17 cellular contexts compared by ENCODE assay signal in the genomic region with DNA sequence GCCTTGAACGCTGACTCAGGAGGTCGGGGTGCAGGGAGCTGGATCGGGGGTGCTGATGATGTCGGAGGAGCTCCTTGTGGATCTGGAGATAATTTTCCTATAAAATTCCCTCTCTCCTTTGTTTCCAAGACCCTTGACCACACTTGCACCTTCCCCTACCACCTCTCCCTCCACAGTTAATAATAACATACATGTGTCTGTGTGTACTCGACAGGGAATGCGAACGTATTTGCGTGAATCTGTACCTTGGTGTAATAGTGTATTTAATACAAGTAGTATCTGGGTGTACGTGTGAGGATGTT. TPM values are rescaled to one million over a fixed set of nuclear protein-coding genes. Genes with fewer than 3 reads are reported as not detected.
DNase-seq lines count a peak whose midpoint lies in the region; ATAC-seq and TF ChIP-seq lines count a peak whose summit lies in the region.
"Had no signal": no experiment of that assay in that cellular context is flagged by ENCODE, and none has a peak within 500 bp of the region (broad histone marks: within the 10 kb centered on the region; RNA-seq: fewer than 3 reads in every experiment).

No MANE protein-coding gene starts in this region.

- H3K36me3 ChIP-seq in BLaER1 treated with 17β-estradiol and CSF1 and Interleukin-3, amounts not matched to agents 10 nM and 100 nM, result no peaks in the 10 kb centered on the region
- no peaks in the 10 kb centered on the region for H3K36me3 ChIP-seq in mammary epithelial cell (ENCODE audit: insufficient read depth, low read length)
- H3K36me3 ChIP-seq: SJSA1 had no signal

- no peaks in the 10 kb centered on the region for H3K9me3 ChIP-seq in BLaER1 treated with 17β-estradiol and CSF1 and Interleukin-3, amounts not matched to agents 10 nM and 100 nM (replicated peaks in 1 of 11)
- no peaks in the 10 kb centered on the region for H3K9me3 ChIP-seq in mammary epithelial cell (replicated peaks; ENCODE audit: insufficient read depth, low read length)
- H3K9me3 ChIP-seq: SJSA1 had no signal

- DNase-seq in effector memory CD8-positive, alpha-beta T cell, result no peak
- no peak for DNase-seq in stimulated activated effector memory CD8-positive, alpha-beta T cell treated with anti-CD3 and anti-CD28 coated beads, Interleukin-12 subunit alpha, Interleukin-12 subunit beta, amount 100 ng/mL, for 72 hours (ENCODE audit: low spot score in 2 of 2)
- DNase-seq in SKM-1 (lab: John Stamatoyannopoulos, UW; ENCODE audit: unreplicated experiment), result no peak
- DNase-seq in mammary epithelial cell, result no peak
- DNase-seq in NCI-H1930 (lab: John Stamatoyannopoulos, UW), result no peak
- DNase-seq: DMS79 treated with DMSO at 0.1 percent for 48 hours, NCI-H1417 treated with DMSO at 0.1 percent for 48 hours, NCI-H2029, NCI-H2171, NCI-H446, PC-3 had no signal

- H3K4me1 Mint-ChIP-seq in IgD-negative memory B cell, result peaks cover 4 to 10% (median 4%) of the 10 kb centered on the region in 3 donors
- peaks cover 24 to 26% of the 10 kb centered on the region in 2 donors for H3K4me1 Mint-ChIP-seq in effector memory CD8-positive, alpha-beta T cell (ENCODE audit: low read depth in 2 of 2)
- peaks cover 29% of the 10 kb centered on the region for H3K4me1 Mint-ChIP-seq in stimulated activated effector memory CD8-positive, alpha-beta T cell treated with anti-CD3 and anti-CD28 coated beads, Interleukin-12 subunit alpha, Interleukin-12 subunit beta, amount 100 ng/mL, for 72 hours

- peaks cover 51% of the 10 kb centered on the region for H3K27me3 Mint-ChIP-seq in IgD-negative memory B cell
- peaks cover 13 to 61% of the 10 kb centered on the region in 2 donors for H3K27me3 Mint-ChIP-seq in effector memory CD8-positive, alpha-beta T cell

- peak overlapping the region in 9 of 11 experiments; percentile 57 to 84 (median 74); a peak in 18 of 22 replicates for H3K4me2 ChIP-seq in BLaER1 treated with 17β-estradiol and CSF1 and Interleukin-3, amounts not matched to agents 10 nM and 100 nM
- H3K4me2 ChIP-seq in mammary epithelial cell (ENCODE audit: insufficient read depth, low read depth, low read length), result no peak overlapping the region

- no TSS peak for BruUV-seq in mammary epithelial cell (replicated peaks; lab: Mats Ljungman, UMichigan)

- in situ Hi-C loops in mammary epithelial cell (cut with MboI; ENCODE audit: low sequenced_read_pairs in 2 of 2), result loop anchor here in 1 of 2 donors (25.0 kb wide), 1 partner anchor 641 kb away; a partner anchor contains a TSS

- H3K9me3 Mint-ChIP-seq in IgD-negative memory B cell, result peaks cover 0 to 6% (median 2%) of the 10 kb centered on the region in 3 donors
- peaks cover 0 to 8% of the 10 kb centered on the region in 2 donors for H3K9me3 Mint-ChIP-seq in effector memory CD8-positive, alpha-beta T cell
- no peaks in the 10 kb centered on the region for H3K9me3 Mint-ChIP-seq in stimulated activated effector memory CD8-positive, alpha-beta T cell treated with anti-CD3 and anti-CD28 coated beads, Interleukin-12 subunit alpha, Interleukin-12 subunit beta, amount 100 ng/mL, for 72 hours
- H3K9me3 Mint-ChIP-seq: H9 had no signal

- no peak overlapping the region for H3K4me3 ChIP-seq in BLaER1 treated with 17β-estradiol and CSF1 and Interleukin-3, amounts not matched to agents 10 nM and 100 nM
- no peak overlapping the region for H3K4me3 ChIP-seq in mammary epithelial cell (replicated peaks in 1 of 3; ENCODE audit: insufficient read depth in 1 of 3, low read depth in 2 of 3, low read length in 3 of 3)
- H3K4me3 ChIP-seq: SJSA1 had no signal

- H3K4me3 Mint-ChIP-seq in IgD-negative memory B cell, result no peak overlapping the region
- peak overlapping the region; percentile 75 to 76 for H3K4me3 Mint-ChIP-seq in effector memory CD8-positive, alpha-beta T cell
- H3K4me3 Mint-ChIP-seq in stimulated activated effector memory CD8-positive, alpha-beta T cell treated with anti-CD3 and anti-CD28 coated beads, Interleukin-12 subunit alpha, Interleukin-12 subunit beta, amount 100 ng/mL, for 72 hours, result peak overlapping the region; percentile 66
- H3K4me3 Mint-ChIP-seq: CD8-positive, alpha-beta T cell had no signal

- WGBS in mammary epithelial cell (ENCODE audit: low coverage, missing lambda C conversion rate), result 59% methylated on average over 9 of the region's 9 CpGs

- ATAC-seq in effector memory CD8-positive, alpha-beta T cell (replicated peaks), result no peak
- ATAC-seq in stimulated activated effector memory CD8-positive, alpha-beta T cell treated with anti-CD3 and anti-CD28 coated beads, Interleukin-12 subunit alpha, Interleukin-12 subunit beta, amount 100 ng/mL, for 72 hours, result no peak
- ATAC-seq: PC-3 had no signal

- peaks cover 0 to 4% (median 0%) of the 10 kb centered on the region in 11 experiments; a peak in 1 of 22 replicates for H3K27me3 ChIP-seq in BLaER1 treated with 17β-estradiol and CSF1 and Interleukin-3, amounts not matched to agents 10 nM and 100 nM
- H3K27me3 ChIP-seq in mammary epithelial cell (ENCODE audit: insufficient read depth, low read length), result peaks cover 2% of the 10 kb centered on the region

- peaks cover 18 to 57% (median 49%) of the 10 kb centered on the region in 10 experiments for H3K4me1 ChIP-seq in BLaER1 treated with 17β-estradiol and CSF1 and Interleukin-3, amounts not matched to agents 10 nM and 100 nM
- H3K4me1 ChIP-seq in mammary epithelial cell (ENCODE audit: insufficient read depth, low read length), result no peaks in the 10 kb centered on the region
- H3K4me1 ChIP-seq: SJSA1 had no signal

- no peak overlapping the region for H3K9ac ChIP-seq in BLaER1 treated with 17β-estradiol and CSF1 and Interleukin-3, amounts not matched to agents 10 nM and 100 nM
- no peak overlapping the region for H3K9ac ChIP-seq in mammary epithelial cell (ENCODE audit: insufficient read depth, low read length)

- no peak for TF ChIP-seq CTCF in mammary epithelial cell (conservative IDR thresholded peaks at IDR 0.05 in 1 of 2, IDR thresholded peaks at IDR 0.05 in 1 of 2; ENCODE audit: extremely low read depth in 1 of 2, insufficient read depth in 1 of 2, low read depth in 1 of 2, low read length in 2 of 2)

- no peaks in the 10 kb centered on the region for H3K79me2 ChIP-seq in mammary epithelial cell (ENCODE audit: insufficient read depth, low read length)

- H3K27ac ChIP-seq in BLaER1 treated with 17β-estradiol and CSF1 and Interleukin-3, amounts not matched to agents 10 nM and 100 nM, result no peak overlapping the region
- H3K27ac ChIP-seq in mammary epithelial cell (ENCODE audit: insufficient read depth, low read depth, low read length), result no peak overlapping the region
- H3K27ac ChIP-seq: SJSA1 had no signal

- intact Hi-C loops in mammary epithelial cell (cut with micrococcal nuclease), result no loop called here

- dilution Hi-C loops in mammary epithelial cell (cut with HindIII; ENCODE audit: low sequenced_read_pairs), result no loop called here

- no peak overlapping the region for H2AFZ ChIP-seq in mammary epithelial cell (ENCODE audit: low read depth, low read length)

- H3K27ac Mint-ChIP-seq in IgD-negative memory B cell, result peak overlapping the region in 2 of 3 donors; percentile 39 to 86
- H3K27ac Mint-ChIP-seq in effector memory CD8-positive, alpha-beta T cell, result peak overlapping the region; percentile 7 to 87
- H3K27ac Mint-ChIP-seq in stimulated activated effector memory CD8-positive, alpha-beta T cell treated with anti-CD3 and anti-CD28 coated beads, Interleukin-12 subunit alpha, Interleukin-12 subunit beta, amount 100 ng/mL, for 72 hours, result no peak overlapping the region
- H3K27ac Mint-ChIP-seq: CD8-positive, alpha-beta T cell; H9 had no signal

- peaks cover 0 to 33% (median 0%) of the 10 kb centered on the region in 11 experiments; a peak in 5 of 22 replicates for H4K20me1 ChIP-seq in BLaER1 treated with 17β-estradiol and CSF1 and Interleukin-3, amounts not matched to agents 10 nM and 100 nM
- no peaks in the 10 kb centered on the region for H4K20me1 ChIP-seq in mammary epithelial cell (ENCODE audit: insufficient read depth, low read length)

- H3K36me3 Mint-ChIP-seq in IgD-negative memory B cell, result no peaks in the 10 kb centered on the region
- H3K36me3 Mint-ChIP-seq in effector memory CD8-positive, alpha-beta T cell (ENCODE audit: insufficient read depth), result peaks cover 8% of the 10 kb centered on the region
- H3K36me3 Mint-ChIP-seq in stimulated activated effector memory CD8-positive, alpha-beta T cell treated with anti-CD3 and anti-CD28 coated beads, Interleukin-12 subunit alpha, Interleukin-12 subunit beta, amount 100 ng/mL, for 72 hours, result no peaks in the 10 kb centered on the region
- H3K36me3 Mint-ChIP-seq: CD8-positive, alpha-beta T cell had no signal

- CTCF ChIA-PET in mammary epithelial cell (lab: Charles Lee; ENCODE audit: low non-redundant PET), result no interaction called here

RNA-seq across cellular contexts. Expression of a gene that starts 13.5 kb away (rescaled TPM):
- 156 TPM for polyA plus RNA-seq in IgD-negative memory B cell
- 10 to 100 TPM; 35.7 to 81.3 TPM for total RNA-seq in mammary epithelial cell
- 89.0 TPM for polyA plus RNA-seq in mammary epithelial cell
- polyA minus RNA-seq in mammary epithelial cell, result 12.5 TPM

RNA-seq across cellular contexts. Expression of a gene that starts 24.5 kb away (rescaled TPM):
- polyA plus RNA-seq in IgD-negative memory B cell (0.04 TPM), mammary epithelial cell (0.01 TPM)
- under 1 TPM in 1 of 2 donors, not detected in 1; under 0.01 TPM for total RNA-seq in mammary epithelial cell
- not detected for polyA minus RNA-seq in mammary epithelial cell
- total RNA-seq: HT1080, PC-3 had no signal

RNA-seq across cellular contexts. Expression of a gene that starts 25.7 kb away (rescaled TPM):
- polyA plus RNA-seq in IgD-negative memory B cell (186 TPM), mammary epithelial cell (904 TPM)
- total RNA-seq in mammary epithelial cell, result 100 to 1,000 TPM; 598 to 653 TPM
- polyA minus RNA-seq in mammary epithelial cell, result 327 TPM

RNA-seq across cellular contexts. Expression of a gene that starts 43.9 kb away (rescaled TPM):
- 24.8 TPM for polyA plus RNA-seq in IgD-negative memory B cell
- 10 to 100 TPM; 36.8 to 36.9 TPM for total RNA-seq in mammary epithelial cell
- 25.6 TPM for polyA plus RNA-seq in mammary epithelial cell
- polyA minus RNA-seq in mammary epithelial cell, result 40.2 TPM

Comparison
In these comparisons a context has a peak if more than half of its experiments do, and no peak if none do; other contexts are left out.
1. H3K4me3 Mint-ChIP-seq: peak in effector memory CD8-positive, alpha-beta T cell (2 of 2) and stimulated activated effector memory CD8-positive, alpha-beta T cell treated with anti-CD3 and anti-CD28 coated beads, Interleukin-12 subunit alpha, Interleukin-12 subunit beta, amount 100 ng/mL, for 72 hours (single experiment); none in IgD-negative memory B cell (0 of 4).